Comparison of ENCODE assay signal across 1 cellular context in the genomic region with DNA sequence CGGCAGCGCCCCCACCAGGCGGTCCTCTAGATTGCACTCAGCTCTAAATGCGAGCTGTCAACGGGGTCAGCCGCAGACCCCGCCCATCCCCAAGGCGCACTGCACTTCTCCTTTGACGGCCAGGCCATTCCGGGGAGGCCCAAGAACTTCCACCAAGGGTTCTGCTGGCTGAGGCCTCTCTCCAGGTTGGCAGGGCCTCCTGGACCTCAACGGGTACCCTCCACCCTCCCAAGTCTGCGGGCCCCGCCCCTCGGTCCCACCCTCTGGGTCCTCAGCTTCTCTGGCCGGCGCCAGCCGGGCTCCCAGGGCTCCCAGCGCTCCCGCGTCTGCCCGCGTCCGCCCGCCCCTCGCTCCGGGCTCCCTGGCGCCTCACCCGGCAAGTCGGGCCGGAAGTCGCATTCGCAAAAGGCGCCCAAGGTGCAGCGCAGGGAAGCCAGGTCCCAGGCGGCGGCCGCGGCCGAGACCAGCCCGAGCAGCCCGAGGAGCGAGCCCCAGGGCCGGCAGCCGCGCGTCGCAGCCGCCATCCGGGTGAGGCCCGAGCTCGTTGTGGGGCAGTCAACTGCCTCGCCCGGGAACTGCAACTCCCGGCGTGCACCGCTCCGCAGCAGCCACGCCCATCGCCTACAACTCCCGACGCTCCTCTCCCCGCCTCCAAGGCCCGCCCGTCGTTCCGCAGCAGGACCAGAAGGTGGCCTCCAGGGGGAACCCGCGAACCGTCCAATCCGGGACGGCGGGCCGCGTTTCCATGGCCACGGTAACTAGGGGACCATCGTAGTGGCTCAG.
TF ChIP-seq lines count a peak whose summit lies in the region.

A gene (minus strand): TSS at position 548 of the 783 bp plus-strand sequence. CDS start 24 bp downstream, at position 524.

TF ChIP-seq in GM12878, 131 proteins besides CTCF, POLR2A, EP300 and RAD21 (continued from another document and continues in another):
- TF ChIP-seq, protein P1, sequence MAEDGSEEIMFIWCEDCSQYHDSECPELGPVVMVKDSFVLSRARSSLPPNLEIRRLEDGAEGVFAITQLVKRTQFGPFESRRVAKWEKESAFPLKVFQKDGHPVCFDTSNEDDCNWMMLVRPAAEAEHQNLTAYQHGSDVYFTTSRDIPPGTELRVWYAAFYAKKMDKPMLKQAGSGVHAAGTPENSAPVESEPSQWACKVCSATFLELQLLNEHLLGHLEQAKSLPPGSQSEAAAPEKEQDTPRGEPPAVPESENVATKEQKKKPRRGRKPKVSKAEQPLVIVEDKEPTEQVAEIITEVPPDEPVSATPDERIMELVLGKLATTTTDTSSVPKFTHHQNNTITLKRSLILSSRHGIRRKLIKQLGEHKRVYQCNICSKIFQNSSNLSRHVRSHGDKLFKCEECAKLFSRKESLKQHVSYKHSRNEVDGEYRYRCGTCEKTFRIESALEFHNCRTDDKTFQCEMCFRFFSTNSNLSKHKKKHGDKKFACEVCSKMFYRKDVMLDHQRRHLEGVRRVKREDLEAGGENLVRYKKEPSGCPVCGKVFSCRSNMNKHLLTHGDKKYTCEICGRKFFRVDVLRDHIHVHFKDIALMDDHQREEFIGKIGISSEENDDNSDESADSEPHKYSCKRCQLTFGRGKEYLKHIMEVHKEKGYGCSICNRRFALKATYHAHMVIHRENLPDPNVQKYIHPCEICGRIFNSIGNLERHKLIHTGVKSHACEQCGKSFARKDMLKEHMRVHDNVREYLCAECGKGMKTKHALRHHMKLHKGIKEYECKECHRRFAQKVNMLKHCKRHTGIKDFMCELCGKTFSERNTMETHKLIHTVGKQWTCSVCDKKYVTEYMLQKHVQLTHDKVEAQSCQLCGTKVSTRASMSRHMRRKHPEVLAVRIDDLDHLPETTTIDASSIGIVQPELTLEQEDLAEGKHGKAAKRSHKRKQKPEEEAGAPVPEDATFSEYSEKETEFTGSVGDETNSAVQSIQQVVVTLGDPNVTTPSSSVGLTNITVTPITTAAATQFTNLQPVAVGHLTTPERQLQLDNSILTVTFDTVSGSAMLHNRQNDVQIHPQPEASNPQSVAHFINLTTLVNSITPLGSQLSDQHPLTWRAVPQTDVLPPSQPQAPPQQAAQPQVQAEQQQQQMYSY (CRISPR knock-in tag; IDR thresholded peaks at IDR 0.05): no peak
- TF ChIP-seq POU2F2 (IDR thresholded peaks at IDR 0.05; ENCODE audit: borderline replicate concordance, low read depth, low read length) (peak; percentile 59; the same call in 1 of the 3 replicates), TCF7 (IDR thresholded peaks at IDR 0.05; ENCODE audit: borderline replicate concordance) (no peak), ZBED1 (IDR thresholded peaks at IDR 0.05; ENCODE audit: borderline replicate concordance) (no peak), SMC3 (IDR thresholded peaks at IDR 0.05; ENCODE audit: borderline replicate concordance, low read length) (peak; percentile 97), CREB1 (IDR thresholded peaks at IDR 0.05; ENCODE audit: low read depth) (peak; percentile 84), MYC (IDR thresholded peaks at IDR 0.05; ENCODE audit: insufficient read depth, insufficient read length, insufficient replicate concordance, low read length, severe bottlenecking) (no peak), FOS (IDR thresholded peaks at IDR 0.05; ENCODE audit: borderline replicate concordance, extremely low read depth, insufficient read length) (no peak), NFYA (IDR thresholded peaks at IDR 0.05; ENCODE audit: borderline replicate concordance, low read depth, low read length) (no peak), JUNB (IDR thresholded peaks at IDR 0.05) (no peak), KLF5 (IDR thresholded peaks at IDR 0.05; ENCODE audit: partially characterized antibody) (no peak), ESRRA (IDR thresholded peaks at IDR 0.05; ENCODE audit: low read length) (peak; percentile 88), CBX3 (IDR thresholded peaks at IDR 0.05; ENCODE audit: borderline replicate concordance, low read depth) (no peak), NFIC (IDR thresholded peaks at IDR 0.05; ENCODE audit: low read depth, low read length) (no peak), ZNF207 (IDR thresholded peaks at IDR 0.05; ENCODE audit: borderline replicate concordance) (peak; percentile 96), BRCA1 (IDR thresholded peaks at IDR 0.05; ENCODE audit: low read depth, low read length) (no peak), IKZF1 (conservative IDR thresholded peaks at IDR 0.05) (peak; percentile 98), CEBPB (IDR thresholded peaks at IDR 0.05; ENCODE audit: borderline replicate concordance in 1 of 2, low read depth in 2 of 2, low read length in 2 of 2) (no peak; a peak in 1 of 4 replicates), RELA (IDR thresholded peaks at IDR 0.05; ENCODE audit: borderline replicate concordance, partially characterized antibody) (peak; percentile 77), TCF12 (IDR thresholded peaks at IDR 0.05; ENCODE audit: low read depth, low read length) (no peak), SMAD1 (IDR thresholded peaks at IDR 0.05; ENCODE audit: low read depth, partially characterized antibody) (no peak), CBFB (IDR thresholded peaks at IDR 0.05; ENCODE audit: low read depth) (no peak), EED (IDR thresholded peaks at IDR 0.05; ENCODE audit: low read depth) (no peak), NR2F1 (conservative IDR thresholded peaks at IDR 0.05) (peak; percentile 66), BMI1 (IDR thresholded peaks at IDR 0.05; ENCODE audit: borderline replicate concordance) (peak; percentile 98), SUZ12 (IDR thresholded peaks at IDR 0.05; ENCODE audit: unreplicated experiment) (no peak)
- TF ChIP-seq, protein P2, sequence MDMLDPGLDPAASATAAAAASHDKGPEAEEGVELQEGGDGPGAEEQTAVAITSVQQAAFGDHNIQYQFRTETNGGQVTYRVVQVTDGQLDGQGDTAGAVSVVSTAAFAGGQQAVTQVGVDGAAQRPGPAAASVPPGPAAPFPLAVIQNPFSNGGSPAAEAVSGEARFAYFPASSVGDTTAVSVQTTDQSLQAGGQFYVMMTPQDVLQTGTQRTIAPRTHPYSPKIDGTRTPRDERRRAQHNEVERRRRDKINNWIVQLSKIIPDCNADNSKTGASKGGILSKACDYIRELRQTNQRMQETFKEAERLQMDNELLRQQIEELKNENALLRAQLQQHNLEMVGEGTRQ (IDR thresholded peaks at IDR 0.05; ENCODE audit: borderline replicate concordance, low read depth, low read length): no peak
- TF ChIP-seq, protein P3, sequence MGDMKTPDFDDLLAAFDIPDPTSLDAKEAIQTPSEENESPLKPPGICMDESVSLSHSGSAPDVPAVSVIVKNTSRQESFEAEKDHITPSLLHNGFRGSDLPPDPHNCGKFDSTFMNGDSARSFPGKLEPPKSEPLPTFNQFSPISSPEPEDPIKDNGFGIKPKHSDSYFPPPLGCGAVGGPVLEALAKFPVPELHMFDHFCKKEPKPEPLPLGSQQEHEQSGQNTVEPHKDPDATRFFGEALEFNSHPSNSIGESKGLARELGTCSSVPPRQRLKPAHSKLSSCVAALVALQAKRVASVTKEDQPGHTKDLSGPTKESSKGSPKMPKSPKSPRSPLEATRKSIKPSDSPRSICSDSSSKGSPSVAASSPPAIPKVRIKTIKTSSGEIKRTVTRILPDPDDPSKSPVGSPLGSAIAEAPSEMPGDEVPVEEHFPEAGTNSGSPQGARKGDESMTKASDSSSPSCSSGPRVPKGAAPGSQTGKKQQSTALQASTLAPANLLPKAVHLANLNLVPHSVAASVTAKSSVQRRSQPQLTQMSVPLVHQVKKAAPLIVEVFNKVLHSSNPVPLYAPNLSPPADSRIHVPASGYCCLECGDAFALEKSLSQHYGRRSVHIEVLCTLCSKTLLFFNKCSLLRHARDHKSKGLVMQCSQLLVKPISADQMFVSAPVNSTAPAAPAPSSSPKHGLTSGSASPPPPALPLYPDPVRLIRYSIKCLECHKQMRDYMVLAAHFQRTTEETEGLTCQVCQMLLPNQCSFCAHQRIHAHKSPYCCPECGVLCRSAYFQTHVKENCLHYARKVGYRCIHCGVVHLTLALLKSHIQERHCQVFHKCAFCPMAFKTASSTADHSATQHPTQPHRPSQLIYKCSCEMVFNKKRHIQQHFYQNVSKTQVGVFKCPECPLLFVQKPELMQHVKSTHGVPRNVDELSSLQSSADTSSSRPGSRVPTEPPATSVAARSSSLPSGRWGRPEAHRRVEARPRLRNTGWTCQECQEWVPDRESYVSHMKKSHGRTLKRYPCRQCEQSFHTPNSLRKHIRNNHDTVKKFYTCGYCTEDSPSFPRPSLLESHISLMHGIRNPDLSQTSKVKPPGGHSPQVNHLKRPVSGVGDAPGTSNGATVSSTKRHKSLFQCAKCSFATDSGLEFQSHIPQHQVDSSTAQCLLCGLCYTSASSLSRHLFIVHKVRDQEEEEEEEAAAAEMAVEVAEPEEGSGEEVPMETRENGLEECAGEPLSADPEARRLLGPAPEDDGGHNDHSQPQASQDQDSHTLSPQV (IDR thresholded peaks at IDR 0.05): peak; percentile 67; the same call in 1 of the 2 replicates
- TF ChIP-seq, protein P4, sequence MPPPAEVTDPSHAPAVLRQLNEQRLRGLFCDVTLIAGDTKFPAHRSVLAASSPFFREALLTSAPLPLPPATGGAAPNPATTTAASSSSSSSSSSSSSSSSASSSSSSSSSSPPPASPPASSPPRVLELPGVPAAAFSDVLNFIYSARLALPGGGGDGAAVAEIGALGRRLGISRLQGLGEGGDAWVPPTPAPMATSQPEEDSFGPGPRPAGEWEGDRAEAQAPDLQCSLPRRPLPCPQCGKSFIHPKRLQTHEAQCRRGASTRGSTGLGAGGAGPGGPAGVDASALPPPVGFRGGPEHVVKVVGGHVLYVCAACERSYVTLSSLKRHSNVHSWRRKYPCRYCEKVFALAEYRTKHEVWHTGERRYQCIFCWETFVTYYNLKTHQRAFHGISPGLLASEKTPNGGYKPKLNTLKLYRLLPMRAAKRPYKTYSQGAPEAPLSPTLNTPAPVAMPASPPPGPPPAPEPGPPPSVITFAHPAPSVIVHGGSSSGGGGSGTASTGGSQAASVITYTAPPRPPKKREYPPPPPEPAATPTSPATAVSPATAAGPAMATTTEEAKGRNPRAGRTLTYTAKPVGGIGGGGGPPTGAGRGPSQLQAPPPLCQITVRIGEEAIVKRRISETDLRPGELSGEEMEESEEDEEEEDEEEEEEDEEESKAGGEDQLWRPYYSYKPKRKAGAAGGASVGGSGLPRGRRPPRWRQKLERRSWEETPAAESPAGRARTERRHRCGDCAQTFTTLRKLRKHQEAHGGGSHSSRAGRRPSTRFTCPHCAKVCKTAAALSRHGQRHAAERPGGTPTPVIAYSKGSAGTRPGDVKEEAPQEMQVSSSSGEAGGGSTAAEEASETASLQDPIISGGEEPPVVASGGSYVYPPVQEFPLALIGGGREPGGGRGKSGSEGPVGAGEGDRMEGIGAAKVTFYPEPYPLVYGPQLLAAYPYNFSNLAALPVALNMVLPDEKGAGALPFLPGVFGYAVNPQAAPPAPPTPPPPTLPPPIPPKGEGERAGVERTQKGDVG (CRISPR knock-in tag; IDR thresholded peaks at IDR 0.05): no peak
- TF ChIP-seq, protein P5, sequence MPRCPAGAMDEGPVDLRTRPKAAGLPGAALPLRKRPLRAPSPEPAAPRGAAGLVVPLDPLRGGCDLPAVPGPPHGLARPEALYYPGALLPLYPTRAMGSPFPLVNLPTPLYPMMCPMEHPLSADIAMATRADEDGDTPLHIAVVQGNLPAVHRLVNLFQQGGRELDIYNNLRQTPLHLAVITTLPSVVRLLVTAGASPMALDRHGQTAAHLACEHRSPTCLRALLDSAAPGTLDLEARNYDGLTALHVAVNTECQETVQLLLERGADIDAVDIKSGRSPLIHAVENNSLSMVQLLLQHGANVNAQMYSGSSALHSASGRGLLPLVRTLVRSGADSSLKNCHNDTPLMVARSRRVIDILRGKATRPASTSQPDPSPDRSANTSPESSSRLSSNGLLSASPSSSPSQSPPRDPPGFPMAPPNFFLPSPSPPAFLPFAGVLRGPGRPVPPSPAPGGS (IDR thresholded peaks at IDR 0.05; ENCODE audit: borderline replicate concordance, insufficient read depth, low read depth, low read length, poor library complexity, severe bottlenecking): no peak
- TF ChIP-seq, protein P6, sequence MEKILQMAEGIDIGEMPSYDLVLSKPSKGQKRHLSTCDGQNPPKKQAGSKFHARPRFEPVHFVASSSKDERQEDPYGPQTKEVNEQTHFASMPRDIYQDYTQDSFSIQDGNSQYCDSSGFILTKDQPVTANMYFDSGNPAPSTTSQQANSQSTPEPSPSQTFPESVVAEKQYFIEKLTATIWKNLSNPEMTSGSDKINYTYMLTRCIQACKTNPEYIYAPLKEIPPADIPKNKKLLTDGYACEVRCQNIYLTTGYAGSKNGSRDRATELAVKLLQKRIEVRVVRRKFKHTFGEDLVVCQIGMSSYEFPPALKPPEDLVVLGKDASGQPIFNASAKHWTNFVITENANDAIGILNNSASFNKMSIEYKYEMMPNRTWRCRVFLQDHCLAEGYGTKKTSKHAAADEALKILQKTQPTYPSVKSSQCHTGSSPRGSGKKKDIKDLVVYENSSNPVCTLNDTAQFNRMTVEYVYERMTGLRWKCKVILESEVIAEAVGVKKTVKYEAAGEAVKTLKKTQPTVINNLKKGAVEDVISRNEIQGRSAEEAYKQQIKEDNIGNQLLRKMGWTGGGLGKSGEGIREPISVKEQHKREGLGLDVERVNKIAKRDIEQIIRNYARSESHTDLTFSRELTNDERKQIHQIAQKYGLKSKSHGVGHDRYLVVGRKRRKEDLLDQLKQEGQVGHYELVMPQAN (conservative IDR thresholded peaks at IDR 0.05): peak; percentile 93
- TF ChIP-seq, protein P7, sequence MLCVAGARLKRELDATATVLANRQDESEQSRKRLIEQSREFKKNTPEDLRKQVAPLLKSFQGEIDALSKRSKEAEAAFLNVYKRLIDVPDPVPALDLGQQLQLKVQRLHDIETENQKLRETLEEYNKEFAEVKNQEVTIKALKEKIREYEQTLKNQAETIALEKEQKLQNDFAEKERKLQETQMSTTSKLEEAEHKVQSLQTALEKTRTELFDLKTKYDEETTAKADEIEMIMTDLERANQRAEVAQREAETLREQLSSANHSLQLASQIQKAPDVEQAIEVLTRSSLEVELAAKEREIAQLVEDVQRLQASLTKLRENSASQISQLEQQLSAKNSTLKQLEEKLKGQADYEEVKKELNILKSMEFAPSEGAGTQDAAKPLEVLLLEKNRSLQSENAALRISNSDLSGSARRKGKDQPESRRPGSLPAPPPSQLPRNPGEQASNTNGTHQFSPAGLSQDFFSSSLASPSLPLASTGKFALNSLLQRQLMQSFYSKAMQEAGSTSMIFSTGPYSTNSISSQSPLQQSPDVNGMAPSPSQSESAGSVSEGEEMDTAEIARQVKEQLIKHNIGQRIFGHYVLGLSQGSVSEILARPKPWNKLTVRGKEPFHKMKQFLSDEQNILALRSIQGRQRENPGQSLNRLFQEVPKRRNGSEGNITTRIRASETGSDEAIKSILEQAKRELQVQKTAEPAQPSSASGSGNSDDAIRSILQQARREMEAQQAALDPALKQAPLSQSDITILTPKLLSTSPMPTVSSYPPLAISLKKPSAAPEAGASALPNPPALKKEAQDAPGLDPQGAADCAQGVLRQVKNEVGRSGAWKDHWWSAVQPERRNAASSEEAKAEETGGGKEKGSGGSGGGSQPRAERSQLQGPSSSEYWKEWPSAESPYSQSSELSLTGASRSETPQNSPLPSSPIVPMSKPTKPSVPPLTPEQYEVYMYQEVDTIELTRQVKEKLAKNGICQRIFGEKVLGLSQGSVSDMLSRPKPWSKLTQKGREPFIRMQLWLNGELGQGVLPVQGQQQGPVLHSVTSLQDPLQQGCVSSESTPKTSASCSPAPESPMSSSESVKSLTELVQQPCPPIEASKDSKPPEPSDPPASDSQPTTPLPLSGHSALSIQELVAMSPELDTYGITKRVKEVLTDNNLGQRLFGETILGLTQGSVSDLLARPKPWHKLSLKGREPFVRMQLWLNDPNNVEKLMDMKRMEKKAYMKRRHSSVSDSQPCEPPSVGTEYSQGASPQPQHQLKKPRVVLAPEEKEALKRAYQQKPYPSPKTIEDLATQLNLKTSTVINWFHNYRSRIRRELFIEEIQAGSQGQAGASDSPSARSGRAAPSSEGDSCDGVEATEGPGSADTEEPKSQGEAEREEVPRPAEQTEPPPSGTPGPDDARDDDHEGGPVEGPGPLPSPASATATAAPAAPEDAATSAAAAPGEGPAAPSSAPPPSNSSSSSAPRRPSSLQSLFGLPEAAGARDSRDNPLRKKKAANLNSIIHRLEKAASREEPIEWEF (IDR thresholded peaks at IDR 0.05; ENCODE audit: insufficient replicate concordance, low read depth, low read length): no peak
